In the genomic region with DNA sequence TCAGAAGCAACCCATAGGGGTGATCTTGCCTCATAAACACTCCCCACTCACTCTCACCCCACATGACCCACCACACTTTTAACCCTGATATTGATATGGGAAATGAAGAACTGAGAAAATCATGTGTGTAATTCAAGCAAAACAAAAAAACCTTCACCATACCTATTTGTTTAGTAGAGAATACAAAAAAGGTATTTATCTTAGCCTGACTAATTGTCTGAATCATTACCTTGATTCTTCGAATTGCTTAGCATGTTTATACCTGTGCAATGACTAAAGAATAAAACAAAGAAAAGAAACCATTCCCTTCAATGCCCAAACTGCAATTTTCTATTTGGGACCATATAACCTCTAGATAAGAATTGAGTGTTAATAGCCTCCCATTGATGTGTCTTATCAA, we compare ENCODE assay signal across 31 cellular contexts. TPM values are rescaled to one million over a fixed set of nuclear protein-coding genes. Genes with fewer than 3 reads are reported as not detected.
"Had no signal": no experiment of that assay in that cellular context is flagged by ENCODE, and none has a peak within 500 bp of the region (broad histone marks: within the 10 kb centered on the region; RNA-seq: fewer than 3 reads in every experiment).

No MANE protein-coding gene starts in this region.

- DNase-seq: activated CD4-positive, alpha-beta T cell treated with anti-CD3 and anti-CD28 coated beads for 36 hours; activated CD4-positive, alpha-beta T cell treated with anti-CD3 and anti-CD28 coated beads, Interleukin-2, amount 10 ng/mL, durations not matched to agents 7 days and 5 days; activated CD4-positive, alpha-beta T cell treated with anti-CD3 and anti-CD28 coated beads, Interleukin-2, amount 50 U/mL, for 48 hours; activated CD8-positive, alpha-beta T cell treated with anti-CD3 and anti-CD28 coated beads, Interleukin-2, amount 10 ng/mL, durations not matched to agents 7 days and 5 days; activated gamma-delta T cell treated with Interleukin-2 at 50 U/mL for 16 hours; activated naive CD4-positive, alpha-beta T cell treated with anti-CD3 and anti-CD28 coated beads for 36 hours; activated T-cell treated with anti-CD3 and anti-CD28 coated beads, Interleukin-2, amount 50 U/mL, for 24 hours; adrenal gland; body of pancreas; central memory CD4-positive, alpha-beta T cell; Kasumi-1; KG1; MM.1S; MV-4-11; NCI-H1092; NCI-H1436 treated with DMSO at 0.1 percent for 48 hours; NCI-H187 treated with DMSO at 0.1 percent for 48 hours; NCI-H2081 treated with DMSO at 0.1 percent for 48 hours; NCI-H510A; NCI-H526; NCI-H748 treated with DMSO at 0.1 percent for 48 hours; NK-92 treated with Interleukin-12 subunit alpha and Interleukin-12 subunit beta, amount 100 ng/mL, for 24 hours; PC-9; SHP77 treated with DMSO at 0.1 percent for 48 hours; SK-N-SH had no signal

- H3K9me3 Mint-ChIP-seq: activated CD4-positive, alpha-beta T cell treated with anti-CD3 and anti-CD28 coated beads, Interleukin-2, amount 10 ng/mL, durations not matched to agents 7 days and 5 days; activated naive CD4-positive, alpha-beta T cell treated with anti-CD3 and anti-CD28 coated beads for 36 hours; activated T-cell treated with anti-CD3 and anti-CD28 coated beads, Interleukin-2, amount 50 U/mL, for 24 hours; activated T-helper 1 cell treated with anti-CD3 and anti-CD28 coated beads, Interleukin-12 subunit alpha, Interleukin-12 subunit beta, Interleukin-2, Interleukin-4 antibody, amounts not matched to agents 30 ng/mL and 10 ng/mL and 1 ng/mL, durations not matched to agents 14 hours and 24 hours and 36 hours; T-helper 1 cell treated with Interleukin-12 subunit alpha and Interleukin-12 subunit beta and Interleukin-4 antibody, amounts not matched to agents 30 μg/mL and 1 μg/mL, for 36 hours; T-helper 2 cell treated with Interferon-gamma antibody and Interleukin-4, amounts not matched to agents 5 μg/mL and 100 μg/mL, for 36 hours had no signal

- H3K4me3 Mint-ChIP-seq: activated CD4-positive, alpha-beta T cell treated with anti-CD3 and anti-CD28 coated beads for 36 hours; activated CD4-positive, alpha-beta T cell treated with anti-CD3 and anti-CD28 coated beads, Interleukin-2, amount 10 ng/mL, durations not matched to agents 7 days and 5 days; activated CD8-positive, alpha-beta T cell treated with anti-CD3 and anti-CD28 coated beads, Interleukin-2, amount 10 ng/mL, durations not matched to agents 7 days and 5 days; activated naive CD4-positive, alpha-beta T cell treated with anti-CD3 and anti-CD28 coated beads for 36 hours; activated T-cell treated with anti-CD3 and anti-CD28 coated beads, Interleukin-2, amount 50 U/mL, for 24 hours; activated T-helper 1 cell treated with anti-CD3 and anti-CD28 coated beads, Interleukin-12 subunit alpha, Interleukin-12 subunit beta, Interleukin-2, Interleukin-4 antibody, amounts not matched to agents 30 ng/mL and 10 ng/mL and 1 ng/mL, durations not matched to agents 14 hours and 24 hours and 36 hours; T-helper 1 cell treated with Interleukin-12 subunit alpha and Interleukin-12 subunit beta and Interleukin-4 antibody, amounts not matched to agents 30 μg/mL and 1 μg/mL, for 36 hours; T-helper 2 cell treated with Interferon-gamma antibody and Interleukin-4, amounts not matched to agents 5 μg/mL and 100 μg/mL, for 36 hours had no signal

- H3K4me3 ChIP-seq: adrenal gland, body of pancreas, PC-9, SJSA1 had no signal

- H3K4me1 ChIP-seq: adrenal gland, body of pancreas, SJSA1 had no signal

- H3K4me1 Mint-ChIP-seq: activated CD4-positive, alpha-beta T cell treated with anti-CD3 and anti-CD28 coated beads for 36 hours; activated CD4-positive, alpha-beta T cell treated with anti-CD3 and anti-CD28 coated beads, Interleukin-2, amount 10 ng/mL, durations not matched to agents 7 days and 5 days had no signal

- H3K27me3 ChIP-seq: adrenal gland, body of pancreas, SJSA1 had no signal

- H3K9me3 ChIP-seq: adrenal gland, body of pancreas, SJSA1, SK-N-SH had no signal

- ATAC-seq: activated CD4-positive, alpha-beta T cell treated with anti-CD3 and anti-CD28 coated beads for 36 hours; activated CD8-positive, alpha-beta T cell treated with anti-CD3 and anti-CD28 coated beads, Interleukin-2, amount 10 ng/mL, durations not matched to agents 7 days and 5 days; activated naive CD4-positive, alpha-beta T cell treated with anti-CD3 and anti-CD28 coated beads, Interleukin-2, amount 50 U/mL, for 72 hours; body of pancreas had no signal

- H3K4me2 ChIP-seq: PC-9, SK-N-SH had no signal

- H3K27me3 Mint-ChIP-seq: activated CD4-positive, alpha-beta T cell treated with anti-CD3 and anti-CD28 coated beads for 36 hours; activated CD4-positive, alpha-beta T cell treated with anti-CD3 and anti-CD28 coated beads, Interleukin-2, amount 10 ng/mL, durations not matched to agents 7 days and 5 days; activated T-cell treated with anti-CD3 and anti-CD28 coated beads, Interleukin-2, amount 50 U/mL, for 24 hours had no signal

- H3K36me3 ChIP-seq: adrenal gland, SJSA1 had no signal

- H3K36me3 Mint-ChIP-seq: activated naive CD4-positive, alpha-beta T cell treated with anti-CD3 and anti-CD28 coated beads, Interleukin-2, amount 50 U/mL, for 72 hours had no signal

- H3K27ac Mint-ChIP-seq: activated CD4-positive, alpha-beta T cell treated with anti-CD3 and anti-CD28 coated beads for 36 hours; activated CD4-positive, alpha-beta T cell treated with anti-CD3 and anti-CD28 coated beads, Interleukin-2, amount 10 ng/mL, durations not matched to agents 7 days and 5 days; activated CD8-positive, alpha-beta T cell treated with anti-CD3 and anti-CD28 coated beads, Interleukin-2, amount 10 ng/mL, durations not matched to agents 7 days and 5 days; activated naive CD4-positive, alpha-beta T cell treated with anti-CD3 and anti-CD28 coated beads for 36 hours; activated naive CD4-positive, alpha-beta T cell treated with anti-CD3 and anti-CD28 coated beads, Interleukin-2, amount 50 U/mL, for 72 hours; activated T-cell treated with anti-CD3 and anti-CD28 coated beads, Interleukin-2, amount 50 U/mL, for 24 hours; activated T-helper 1 cell treated with anti-CD3 and anti-CD28 coated beads, Interleukin-12 subunit alpha, Interleukin-12 subunit beta, Interleukin-2, Interleukin-4 antibody, amounts not matched to agents 30 ng/mL and 10 ng/mL and 1 ng/mL, durations not matched to agents 14 hours and 24 hours and 36 hours; T-helper 1 cell treated with Interleukin-12 subunit alpha and Interleukin-12 subunit beta and Interleukin-4 antibody, amounts not matched to agents 30 μg/mL and 1 μg/mL, for 36 hours; T-helper 2 cell treated with Interferon-gamma antibody and Interleukin-4, amounts not matched to agents 5 μg/mL and 100 μg/mL, for 36 hours had no signal

- H2AFZ ChIP-seq: PC-9 had no signal

- H3K27ac ChIP-seq: adrenal gland, body of pancreas, PC-9, SJSA1 had no signal

RNA-seq across cellular contexts. Expression of gene CLDN17, which starts 1.8 kb away (rescaled TPM):
- total RNA-seq: activated CD4-positive, alpha-beta T cell treated with anti-CD3 and anti-CD28 coated beads for 36 hours; activated CD4-positive, alpha-beta T cell treated with anti-CD3 and anti-CD28 coated beads, Interleukin-2, amount 10 ng/mL, durations not matched to agents 7 days and 5 days; activated CD8-positive, alpha-beta T cell treated with anti-CD3 and anti-CD28 coated beads, Interleukin-2, amount 10 ng/mL, durations not matched to agents 7 days and 5 days; activated naive CD4-positive, alpha-beta T cell treated with anti-CD3 and anti-CD28 coated beads for 36 hours; activated naive CD4-positive, alpha-beta T cell treated with anti-CD3 and anti-CD28 coated beads, Interleukin-2, amount 50 U/mL, for 72 hours; activated T-helper 1 cell treated with anti-CD3 and anti-CD28 coated beads, Interleukin-12 subunit alpha, Interleukin-12 subunit beta, Interleukin-2, Interleukin-4 antibody, amounts not matched to agents 30 ng/mL and 10 ng/mL and 1 ng/mL, durations not matched to agents 14 hours and 24 hours and 36 hours; adrenal gland; astrocyte; body of pancreas; PC-9; SJSA1 had no signal
- polyA plus RNA-seq: adrenal gland, SK-N-SH had no signal

RNA-seq across cellular contexts. Expression of gene CLDN8, which starts 51.1 kb away (rescaled TPM):
- total RNA-seq: activated CD4-positive, alpha-beta T cell treated with anti-CD3 and anti-CD28 coated beads for 36 hours; activated CD4-positive, alpha-beta T cell treated with anti-CD3 and anti-CD28 coated beads, Interleukin-2, amount 10 ng/mL, durations not matched to agents 7 days and 5 days; activated CD8-positive, alpha-beta T cell treated with anti-CD3 and anti-CD28 coated beads, Interleukin-2, amount 10 ng/mL, durations not matched to agents 7 days and 5 days; activated naive CD4-positive, alpha-beta T cell treated with anti-CD3 and anti-CD28 coated beads for 36 hours; activated naive CD4-positive, alpha-beta T cell treated with anti-CD3 and anti-CD28 coated beads, Interleukin-2, amount 50 U/mL, for 72 hours; activated T-helper 1 cell treated with anti-CD3 and anti-CD28 coated beads, Interleukin-12 subunit alpha, Interleukin-12 subunit beta, Interleukin-2, Interleukin-4 antibody, amounts not matched to agents 30 ng/mL and 10 ng/mL and 1 ng/mL, durations not matched to agents 14 hours and 24 hours and 36 hours; astrocyte; SJSA1 had no signal
- polyA plus RNA-seq: adrenal gland, SK-N-SH had no signal
